In the genomic region with DNA sequence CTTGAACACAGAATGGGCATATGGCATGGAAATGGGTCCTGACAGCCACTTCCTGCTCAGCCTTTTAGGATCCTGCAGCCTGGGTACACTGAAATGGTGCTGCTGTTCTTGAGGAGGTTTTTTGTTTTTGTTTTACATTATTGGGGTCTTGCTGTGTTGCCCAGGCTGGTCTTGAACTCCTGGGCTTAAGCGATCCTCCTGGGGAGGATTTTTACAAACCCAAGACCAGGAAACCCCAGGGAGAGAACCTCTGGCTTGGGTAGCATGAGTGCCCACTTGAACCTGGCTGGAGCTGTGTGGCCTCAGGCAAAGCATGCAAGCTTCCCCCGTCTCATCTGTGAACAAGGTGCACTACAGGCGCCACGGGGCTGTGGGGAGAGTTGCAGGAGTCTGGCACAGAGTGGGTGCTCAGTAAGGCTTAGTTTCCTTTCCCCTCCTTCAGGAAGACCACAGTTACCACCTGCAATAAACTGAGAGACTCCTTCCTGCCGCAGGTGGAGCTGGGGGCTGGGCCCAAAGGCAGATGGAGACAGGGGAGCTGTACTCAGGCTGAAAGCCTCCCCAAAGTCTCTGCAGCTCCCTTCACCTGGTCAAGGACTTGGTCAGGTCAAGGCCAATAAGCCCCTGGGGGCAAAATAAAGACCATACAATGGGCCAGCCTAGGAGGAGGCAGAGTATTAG, we compare ENCODE assay signal across 10 cellular contexts. TPM values are rescaled to one million over a fixed set of nuclear protein-coding genes. Genes with fewer than 3 reads are reported as not detected.
DNase-seq lines count a peak whose midpoint lies in the region; ATAC-seq and TF ChIP-seq lines count a peak whose summit lies in the region.
"Had no signal": no experiment of that assay in that cellular context is flagged by ENCODE, and none has a peak within 500 bp of the region (broad histone marks: within the 10 kb centered on the region; RNA-seq: fewer than 3 reads in every experiment).

No MANE protein-coding gene starts in this region.

- no peaks in the 10 kb centered on the region for H4K20me1 ChIP-seq in MM.1S (ENCODE audit: insufficient read depth, low read length)

- no peaks in the 10 kb centered on the region for H3K27me3 ChIP-seq in MM.1S (replicated peaks; ENCODE audit: insufficient read depth, low read length)
- no peaks in the 10 kb centered on the region for H3K27me3 ChIP-seq in endodermal cell (ENCODE audit: control insufficient read depth, insufficient read depth, low read length, poor library complexity, severe bottlenecking)
- H3K27me3 ChIP-seq in ascending aorta, result no peaks in the 10 kb centered on the region
- H3K27me3 ChIP-seq: heart left ventricle had no signal

- no peaks in the 10 kb centered on the region for H3K27me3 Mint-ChIP-seq in endodermal cell (ENCODE audit: insufficient read depth)

- no peaks in the 10 kb centered on the region for H3K9me3 Mint-ChIP-seq in endodermal cell

- H3K27ac Mint-ChIP-seq in endodermal cell, result peak overlapping the region; percentile 17

- H3K9me3 ChIP-seq in MM.1S (replicated peaks; ENCODE audit: insufficient read depth, low read length) (no peaks in the 10 kb centered on the region), endodermal cell (ENCODE audit: control insufficient read depth, low read length) (no peaks in the 10 kb centered on the region), ascending aorta (no peaks in the 10 kb centered on the region)
- H3K9me3 ChIP-seq: heart left ventricle had no signal

- TF ChIP-seq CTCF in MM.1S (IDR thresholded peaks at IDR 0.05; ENCODE audit: low read length) (no peak), endodermal cell (conservative IDR thresholded peaks at IDR 0.05) (no peak), ascending aorta (IDR thresholded peaks at IDR 0.05) (no peak)

- H3K4me1 ChIP-seq in MM.1S (ENCODE audit: low read length) (peaks cover 11% of the 10 kb centered on the region), endodermal cell (ENCODE audit: control insufficient read depth, insufficient read depth, low read length) (peaks cover 13% of the 10 kb centered on the region), ascending aorta (no peaks in the 10 kb centered on the region)

- peak overlapping the region; percentile 55 for H2AFZ ChIP-seq in MM.1S (ENCODE audit: low read length)

- no peak overlapping the region for H3K4me3 Mint-ChIP-seq in endodermal cell

- peaks cover 46% of the 10 kb centered on the region for H3K4me1 Mint-ChIP-seq in endodermal cell

- H3K36me3 Mint-ChIP-seq in endodermal cell (ENCODE audit: low read depth), result no peaks in the 10 kb centered on the region

- peak overlapping the region; percentile 8; the same call in 1 of the 2 replicates for H3K4me2 ChIP-seq in MM.1S (ENCODE audit: low read depth, low read length)

- ATAC-seq in GM21360 (IDR thresholded peaks at IDR 0.05; ENCODE audit: unreplicated experiment), result no peak
- no peak for ATAC-seq in HG02970 (IDR thresholded peaks at IDR 0.05; ENCODE audit: low FRiP score, unreplicated experiment)

- no peak overlapping the region for H3K9ac ChIP-seq in MM.1S (ENCODE audit: low read length)
- H3K9ac ChIP-seq in endodermal cell (ENCODE audit: extremely low read depth, low read length, poor library complexity, severe bottlenecking), result no peak overlapping the region

- no peaks in the 10 kb centered on the region for H3F3A ChIP-seq in MM.1S (ENCODE audit: insufficient read depth, low read length)

- H3K4me3 ChIP-seq in MM.1S (ENCODE audit: low read length) (no peak overlapping the region), endodermal cell (ENCODE audit: low read length) (no peak overlapping the region), ascending aorta (no peak overlapping the region)

- intact Hi-C loops in ascending aorta (cut with DNase I), result no loop called here

- WGBS in endodermal cell (ENCODE audit: insufficient coverage in 1 of 2, insufficient read length in 1 of 2), 2 experiments, result 84 to 86% methylated on average over 3 to 5 of the region's 5 CpGs

- H3K27ac ChIP-seq in MM.1S (ENCODE audit: low read length) (no peak overlapping the region), endodermal cell (ENCODE audit: low read depth, low read length) (no peak overlapping the region), ascending aorta (no peak overlapping the region)

- DNase-seq in MM.1S, result peak; percentile 50
- peak; percentile 39 for DNase-seq in activated CD8-positive, alpha-beta memory T cell treated with anti-CD3 and anti-CD28 coated beads, Interleukin-2, amount 50 U/mL, for 24 hours (ENCODE audit: extremely low read depth)
- no peak for DNase-seq in endodermal cell
- DNase-seq in stimulated activated CD8-positive, alpha-beta memory T cell treated with anti-CD3 and anti-CD28 coated beads, Interleukin-12 subunit alpha, Interleukin-12 subunit beta, amount 100 ng/mL, for 4 hours (ENCODE audit: low read depth), result peak; percentile 50
- DNase-seq in GM03348 (ENCODE audit: low spot score), result no peak
- no peak for DNase-seq in ascending aorta (ENCODE audit: low spot score in 2 of 2)
- DNase-seq: heart left ventricle, MV-4-11 had no signal

- no peaks in the 10 kb centered on the region for H3K36me3 ChIP-seq in MM.1S (replicated peaks; ENCODE audit: insufficient read depth, low read length)
- no peaks in the 10 kb centered on the region for H3K36me3 ChIP-seq in endodermal cell (ENCODE audit: control insufficient read depth, insufficient read depth, low read length)
- no peaks in the 10 kb centered on the region for H3K36me3 ChIP-seq in ascending aorta
- H3K36me3 ChIP-seq: heart left ventricle had no signal

- H3K9me2 ChIP-seq in MM.1S (replicated peaks; ENCODE audit: insufficient read depth, low read length), result no peaks in the 10 kb centered on the region

- no peaks in the 10 kb centered on the region for H3K79me2 ChIP-seq in MM.1S (ENCODE audit: low read length)

RNA-seq across cellular contexts. Expression of gene SLA2, which starts 1.8 kb away (rescaled TPM):
- total RNA-seq in endodermal cell (under 1 TPM; 0.44 to 0.68 TPM), ascending aorta (not detected)
- 0.18 TPM for polyA plus RNA-seq in endodermal cell (2013, experiment 1 of 2)
- polyA plus RNA-seq in endodermal cell (2013, experiment 2 of 2), result 0.12 TPM

RNA-seq across cellular contexts. Expression of gene RAB5IF, which starts 38.6 kb away (rescaled TPM):
- total RNA-seq in endodermal cell, result 10 to 100 TPM; 98.9 to 99.9 TPM
- 94.9 TPM for polyA plus RNA-seq in endodermal cell (2013, experiment 1 of 2)
- polyA plus RNA-seq in endodermal cell (2013, experiment 2 of 2), result 93.6 TPM
- 28.4 TPM for total RNA-seq in ascending aorta

Comparison
In these comparisons a context has a peak if more than half of its experiments do, and no peak if none do; other contexts are left out.
1. DNase-seq: peak in MM.1S (single experiment), activated CD8-positive, alpha-beta memory T cell treated with anti-CD3 and anti-CD28 coated beads, Interleukin-2, amount 50 U/mL, for 24 hours (single experiment) and stimulated activated CD8-positive, alpha-beta memory T cell treated with anti-CD3 and anti-CD28 coated beads, Interleukin-12 subunit alpha, Interleukin-12 subunit beta, amount 100 ng/mL, for 4 hours (single experiment); none in endodermal cell (single experiment), GM03348 (single experiment) and ascending aorta (0 of 2).